In genomic region chr3:139774570-139775302, GRCh38 we compare ENCODE assay signal across 9 cellular contexts.
DNase-seq lines count a peak whose midpoint lies in the region; ATAC-seq and TF ChIP-seq lines count a peak whose summit lies in the region.
"Had no signal": no experiment of that assay in that cellular context is flagged by ENCODE, and none has a peak within 500 bp of the region (broad histone marks: within the 10 kb centered on the region; RNA-seq: fewer than 3 reads in every experiment).

No MANE protein-coding gene starts in this region.

- in situ Hi-C loops in gastrocnemius medialis (cut with MboI; ENCODE audit: low sequenced_read_pairs in 4 of 4) = no loop called here

- no peaks in the 10 kb centered on the region for H3K9me3 ChIP-seq in HUES48 (ENCODE audit: control insufficient read depth, insufficient read depth, low read length)
- no peaks in the 10 kb centered on the region for H3K9me3 ChIP-seq in SJCRH30 (replicated peaks)
- no peaks in the 10 kb centered on the region for H3K9me3 ChIP-seq in gastrocnemius medialis
- H3K9me3 ChIP-seq: esophagus muscularis mucosa had no signal

- H3K9ac ChIP-seq in HUES48 (ENCODE audit: low read depth, low read length) = no peak overlapping the region; the same call in 1 of the 2 replicates

- peak; percentile 52 to 64 for ATAC-seq in gastrocnemius medialis
- ATAC-seq in GM18870 (IDR thresholded peaks at IDR 0.05; ENCODE audit: unreplicated experiment) = no peak
- ATAC-seq: activated CD4-positive, CD25-positive, alpha-beta regulatory T cell treated with anti-CD3 and anti-CD28 coated beads, Interleukin-2, amount 50 U/mL, for 24 hours had no signal

- no peaks in the 10 kb centered on the region for H3K36me3 ChIP-seq in HUES48 (ENCODE audit: control insufficient read depth, insufficient read depth, low read length)
- H3K36me3 ChIP-seq in SJCRH30 = no peaks in the 10 kb centered on the region
- no peaks in the 10 kb centered on the region for H3K36me3 ChIP-seq in gastrocnemius medialis
- H3K36me3 ChIP-seq: esophagus muscularis mucosa had no signal

- H3K4me1 ChIP-seq in HUES48 (ENCODE audit: control insufficient read depth, insufficient read depth, low read length) = peaks cover 13% of the 10 kb centered on the region
- H3K4me1 ChIP-seq in SJCRH30 = peaks cover 67% of the 10 kb centered on the region
- H3K4me1 ChIP-seq in gastrocnemius medialis = peaks cover 12 to 14% of the 10 kb centered on the region in 2 donors
- H3K4me1 ChIP-seq: esophagus muscularis mucosa had no signal

- no peak for TF ChIP-seq POLR2A in gastrocnemius medialis (IDR thresholded peaks at IDR 0.05)

- TF ChIP-seq CTCF in gastrocnemius medialis (IDR thresholded peaks at IDR 0.05 in 4 of 5, conservative IDR thresholded peaks at IDR 0.05 in 1 of 5) = no peak

- H3K27me3 ChIP-seq in HUES48 (ENCODE audit: control insufficient read depth, insufficient read depth, low read length) (no peaks in the 10 kb centered on the region), SJCRH30 (no peaks in the 10 kb centered on the region), gastrocnemius medialis (no peaks in the 10 kb centered on the region)
- H3K27me3 ChIP-seq: esophagus muscularis mucosa had no signal

- H3K27ac ChIP-seq in HUES48 (ENCODE audit: low read depth, low read length) (peak overlapping the region; percentile 63), SJCRH30 (peak overlapping the region; percentile 96), gastrocnemius medialis (peak overlapping the region in 1 of 4 donors; percentile 39)
- H3K27ac ChIP-seq: esophagus muscularis mucosa had no signal

- DNase-seq in SJCRH30 (peak; percentile 97 to 98), hepatic stellate cell (ENCODE audit: low spot score) (peak; percentile 24), gastrocnemius medialis (peak; percentile 3 to 23), germinal center (ENCODE audit: low spot score) (no peak), activated gamma-delta T cell (lab: John Stamatoyannopoulos, UW) (no peak)

- H3K4me3 ChIP-seq in HUES48 (ENCODE audit: low read depth, low read length) (no peak overlapping the region), SJCRH30 (peak overlapping the region; percentile 9; the same call in 1 of the 2 replicates), gastrocnemius medialis (no peak overlapping the region)
- H3K4me3 ChIP-seq: esophagus muscularis mucosa had no signal

- intact Hi-C loops in gastrocnemius medialis (cut with DNase I; ENCODE audit: low total_unique reads) = no loop called here

Comparison
In these comparisons a context has a peak if more than half of its experiments do, and no peak if none do; other contexts are left out.
1. DNase-seq: peak in SJCRH30 (2 of 2), hepatic stellate cell (single experiment) and gastrocnemius medialis (2 of 2); none in germinal center (single experiment) and activated gamma-delta T cell (single experiment).